Comparison of ENCODE assay signal across 1 cellular context in genomic region chr7:90841759-90842429, GRCh38.
TF ChIP-seq lines count a peak whose summit lies in the region.

No MANE protein-coding gene starts in this region.

TF ChIP-seq in GM12878, 131 proteins besides CTCF, POLR2A, EP300 and RAD21 (continued from another document):
- TF ChIP-seq BCLAF1 (IDR thresholded peaks at IDR 0.05), result no peak
- no peak for TF ChIP-seq LARP7 (IDR thresholded peaks at IDR 0.05)
- no peak for TF ChIP-seq TAF1 (IDR thresholded peaks at IDR 0.05; ENCODE audit: borderline replicate concordance, low read depth, low read length)
- no peak for TF ChIP-seq ZNF24 (IDR thresholded peaks at IDR 0.05)
- no peak for TF ChIP-seq E4F1 (IDR thresholded peaks at IDR 0.05; ENCODE audit: borderline replicate concordance, partially characterized antibody)
- TF ChIP-seq FOXM1 (IDR thresholded peaks at IDR 0.05; ENCODE audit: low read depth, low read length), result no peak
